Comparison of ENCODE assay signal across 8 cellular contexts in the genomic region with DNA sequence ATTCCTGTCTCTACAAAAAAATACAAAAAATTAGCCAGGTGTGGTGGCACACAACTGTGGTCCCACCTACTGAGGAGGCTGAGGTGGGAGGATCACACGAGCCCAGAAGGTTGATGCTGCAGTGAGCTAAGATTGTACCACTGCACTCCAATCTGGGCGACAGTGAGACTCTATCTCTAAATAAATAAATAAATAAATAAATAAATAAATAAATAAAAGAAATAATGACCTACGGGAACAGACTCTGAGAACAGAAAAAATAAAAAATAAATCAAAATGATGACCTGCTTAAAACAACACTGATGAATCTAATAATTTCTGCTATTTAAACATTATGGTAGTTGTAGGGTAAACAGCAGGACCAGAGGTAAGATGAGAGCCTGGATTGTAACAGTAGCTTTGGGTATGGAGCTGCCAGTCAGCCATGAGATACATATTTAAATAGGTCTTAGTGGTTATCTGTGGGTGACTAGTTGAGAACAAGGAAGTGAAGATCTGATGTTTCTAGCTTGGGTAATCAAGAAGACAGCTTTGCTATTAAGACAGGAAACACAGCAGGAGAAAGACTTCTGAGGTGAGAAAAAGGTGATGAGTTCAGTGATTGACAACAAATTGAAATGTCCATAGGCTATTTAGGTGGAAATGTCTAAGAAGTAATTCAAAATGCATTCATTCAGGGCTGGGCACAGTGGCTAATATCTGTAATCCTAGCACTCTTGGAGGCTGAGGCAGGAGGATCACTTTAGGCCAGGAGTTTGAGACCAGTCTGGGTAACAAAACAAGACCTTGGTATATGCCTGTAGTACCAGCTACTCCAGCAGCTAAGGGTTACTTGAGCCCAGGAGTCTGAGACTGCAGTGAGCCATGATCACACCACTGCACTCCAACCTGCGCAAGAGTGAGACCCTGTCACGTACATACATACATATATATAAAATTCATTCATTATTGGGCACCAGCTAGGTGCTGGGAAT. TPM values are rescaled to one million over a fixed set of nuclear protein-coding genes. Genes with fewer than 3 reads are reported as not detected.
A peak's percentile ranks its signal among the peaks of the same experiment; 100 is the strongest.
DNase-seq lines count a peak whose midpoint lies in the region; ATAC-seq and TF ChIP-seq lines count a peak whose summit lies in the region.

No MANE protein-coding gene starts in this region.

- no peaks in the 10 kb centered on the region for H3K9me3 Mint-ChIP-seq in activated T-helper 1 cell treated with anti-CD3 and anti-CD28 coated beads, Interleukin-12 subunit alpha, Interleukin-12 subunit beta, Interleukin-2, Interleukin-4 antibody, amounts not matched to agents 30 ng/mL and 10 ng/mL and 1 ng/mL, durations not matched to agents 14 hours and 24 hours and 36 hours

- H3K27me3 Mint-ChIP-seq in activated T-helper 1 cell treated with anti-CD3 and anti-CD28 coated beads, Interleukin-12 subunit alpha, Interleukin-12 subunit beta, Interleukin-2, Interleukin-4 antibody, amounts not matched to agents 30 ng/mL and 10 ng/mL and 1 ng/mL, durations not matched to agents 14 hours and 24 hours and 36 hours (ENCODE audit: insufficient read depth) = no peaks in the 10 kb centered on the region

- TF ChIP-seq CTCF in GM06990 (IDR thresholded peaks at IDR 0.05; ENCODE audit: insufficient read depth, low read length, poor library complexity, severe bottlenecking) (no peak), dorsolateral prefrontal cortex (IDR thresholded peaks at IDR 0.05 in 54 of 56, conservative IDR thresholded peaks at IDR 0.05 in 2 of 56; ENCODE audit: low read depth in 1 of 56, partially characterized antibody in 56 of 56) (no peak)

- no peak overlapping the region for H3K4me3 Mint-ChIP-seq in activated T-helper 1 cell treated with anti-CD3 and anti-CD28 coated beads, Interleukin-12 subunit alpha, Interleukin-12 subunit beta, Interleukin-2, Interleukin-4 antibody, amounts not matched to agents 30 ng/mL and 10 ng/mL and 1 ng/mL, durations not matched to agents 14 hours and 24 hours and 36 hours

- peak; percentile 90 for ATAC-seq in GM19467 (IDR thresholded peaks at IDR 0.05; ENCODE audit: unreplicated experiment)
- peak; percentile 97 for ATAC-seq in HG03342 (IDR thresholded peaks at IDR 0.05; ENCODE audit: unreplicated experiment)

- no peak overlapping the region for H3K4me3 ChIP-seq in GM06990 (replicated peaks; ENCODE audit: low read depth, low read length)
- no peak overlapping the region for H3K4me3 ChIP-seq in dorsolateral prefrontal cortex

- DNase-seq in GM06990 (ENCODE audit: extremely low read depth, insufficient read length) (peak; percentile 63), NCI-H1436 (lab: John Stamatoyannopoulos, UW) (no peak), hepatic stellate cell (ENCODE audit: low spot score) (no peak), dorsolateral prefrontal cortex (no peak)
- DNase-seq in activated T-helper 1 cell treated with anti-CD3 and anti-CD28 coated beads, Interleukin-12 subunit alpha, Interleukin-12 subunit beta, Interleukin-2, Interleukin-4 antibody, amounts not matched to agents 30 ng/mL and 10 ng/mL and 1 ng/mL, durations not matched to agents 14 hours and 24 hours and 36 hours (ENCODE audit: low spot score) = no peak
- DNase-seq in stimulated activated CD4-positive, alpha-beta T cell treated with anti-CD3 and anti-CD28 coated beads, Interleukin-15, amount 100 ng/mL, for 24 hours = no peak

- peaks cover 60% of the 10 kb centered on the region for H3K4me1 Mint-ChIP-seq in activated T-helper 1 cell treated with anti-CD3 and anti-CD28 coated beads, Interleukin-12 subunit alpha, Interleukin-12 subunit beta, Interleukin-2, Interleukin-4 antibody, amounts not matched to agents 30 ng/mL and 10 ng/mL and 1 ng/mL, durations not matched to agents 14 hours and 24 hours and 36 hours (ENCODE audit: low read depth)

- no peaks in the 10 kb centered on the region; the same call in 1 of the 2 replicates for H3K36me3 ChIP-seq in GM06990 (ENCODE audit: control insufficient read depth, insufficient read depth, low read length)

- H3K36me3 Mint-ChIP-seq in activated T-helper 1 cell treated with anti-CD3 and anti-CD28 coated beads, Interleukin-12 subunit alpha, Interleukin-12 subunit beta, Interleukin-2, Interleukin-4 antibody, amounts not matched to agents 30 ng/mL and 10 ng/mL and 1 ng/mL, durations not matched to agents 14 hours and 24 hours and 36 hours (ENCODE audit: low read depth) = peaks cover 48% of the 10 kb centered on the region

- no peak overlapping the region for H3K27ac ChIP-seq in dorsolateral prefrontal cortex

- intact Hi-C loops in activated T-helper 1 cell treated with anti-CD3 and anti-CD28 coated beads, Interleukin-12 subunit alpha, Interleukin-12 subunit beta, Interleukin-2, Interleukin-4 antibody, amounts not matched to agents 30 ng/mL and 10 ng/mL and 1 ng/mL, durations not matched to agents 14 hours and 24 hours and 36 hours (cut with micrococcal nuclease) = loop anchor here (1.0 kb wide), 1 partner anchor 9 kb away; no protein-coding TSS in a partner anchor
- intact Hi-C loops in dorsolateral prefrontal cortex (cut with DNase I) = no loop called here

- H3K27me3 ChIP-seq in GM06990 (replicated peaks; ENCODE audit: control insufficient read depth, insufficient read depth, low read length) (no peaks in the 10 kb centered on the region), dorsolateral prefrontal cortex (no peaks in the 10 kb centered on the region)

- peak overlapping the region; percentile 20 for H3K27ac Mint-ChIP-seq in activated T-helper 1 cell treated with anti-CD3 and anti-CD28 coated beads, Interleukin-12 subunit alpha, Interleukin-12 subunit beta, Interleukin-2, Interleukin-4 antibody, amounts not matched to agents 30 ng/mL and 10 ng/mL and 1 ng/mL, durations not matched to agents 14 hours and 24 hours and 36 hours

RNA-seq across cellular contexts. Expression of a gene that starts 11.0 kb away (rescaled TPM):
- 179 TPM in 2 replicates for total RNA-seq in activated T-helper 1 cell treated with anti-CD3 and anti-CD28 coated beads, Interleukin-12 subunit alpha, Interleukin-12 subunit beta, Interleukin-2, Interleukin-4 antibody, amounts not matched to agents 30 ng/mL and 10 ng/mL and 1 ng/mL, durations not matched to agents 14 hours and 24 hours and 36 hours
- 100 to 1,000 TPM in 4 of 120 experiments, 10 to 100 TPM in 116; 47.7 to 107 (median 74.3) TPM for total RNA-seq in dorsolateral prefrontal cortex
